ENCODE assay signal across 1 cellular context in genomic region chr12:6372403-6373003, GRCh38.
TF ChIP-seq lines count a peak whose summit lies in the region.

No MANE protein-coding gene starts in this region.

TF ChIP-seq in K562, 482 proteins besides CTCF, POLR2A, EP300 and RAD21 (continued from another document):
- no peak for TF ChIP-seq PATZ1 (CRISPR knock-in tag; IDR thresholded peaks at IDR 0.05; ENCODE audit: borderline replicate concordance)
- TF ChIP-seq AFF4 (CRISPR knock-in tag; IDR thresholded peaks at IDR 0.05) = no peak
- no peak for TF ChIP-seq PCBP1 (IDR thresholded peaks at IDR 0.05; ENCODE audit: low read depth, low read length, poor library complexity, severe bottlenecking)
- TF ChIP-seq SIN3A (IDR thresholded peaks at IDR 0.05; ENCODE audit: borderline replicate concordance in 2 of 2, control insufficient read depth in 1 of 2, low read depth in 2 of 2, low read length in 2 of 2) = no peak
- no peak for TF ChIP-seq ETV5 (CRISPR knock-in tag; IDR thresholded peaks at IDR 0.05; ENCODE audit: low read depth)
- TF ChIP-seq ZNF592 (IDR thresholded peaks at IDR 0.05) = 0 out of 2 replicates have a peak, but pooled peaks have one; percentile 36
- TF ChIP-seq GABPB2 (CRISPR knock-in tag; conservative IDR thresholded peaks at IDR 0.05) = no peak
- no peak for TF ChIP-seq HINFP (tag; conservative IDR thresholded peaks at IDR 0.05; ENCODE audit: low read depth)
- no peak for TF ChIP-seq ZNF311 (CRISPR knock-in tag; IDR thresholded peaks at IDR 0.05)
- TF ChIP-seq RBBP5 (IDR thresholded peaks at IDR 0.05; ENCODE audit: borderline replicate concordance, insufficient read depth, low read length, poor library complexity, severe bottlenecking) = no peak
- TF ChIP-seq ZBTB40 (IDR thresholded peaks at IDR 0.05) = no peak
- no peak for TF ChIP-seq ZBTB40 (CRISPR knock-in tag; IDR thresholded peaks at IDR 0.05)
